In the genomic region with DNA sequence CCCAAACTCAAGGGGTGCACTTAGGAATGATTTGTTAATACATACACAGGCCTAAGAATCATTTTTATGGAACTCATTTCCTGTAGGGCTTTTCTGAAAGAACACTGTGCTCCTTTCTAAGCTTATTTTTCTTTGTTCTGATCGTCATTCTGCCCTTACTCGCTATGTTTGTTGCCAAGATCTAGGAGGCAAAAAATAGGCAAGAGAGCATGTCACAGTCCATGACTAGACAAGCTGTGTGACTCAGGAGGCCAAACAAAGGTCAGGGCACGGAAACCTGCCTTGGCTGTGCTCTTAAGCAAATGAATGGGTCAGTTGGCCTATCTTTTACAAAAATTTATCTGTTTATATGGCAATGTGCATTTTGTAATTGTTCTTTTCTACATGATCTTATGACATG, we compare ENCODE assay signal across 10 cellular contexts. TPM values are rescaled to one million over a fixed set of nuclear protein-coding genes. Genes with fewer than 3 reads are reported as not detected.
DNase-seq lines count a peak whose midpoint lies in the region; ATAC-seq and TF ChIP-seq lines count a peak whose summit lies in the region.
"Had no signal": no experiment of that assay in that cellular context is flagged by ENCODE, and none has a peak within 500 bp of the region (broad histone marks: within the 10 kb centered on the region; RNA-seq: fewer than 3 reads in every experiment).

No MANE protein-coding gene starts in this region.

- H3K4me2 ChIP-seq in BLaER1 treated with 17β-estradiol and CSF1 and Interleukin-3, amounts not matched to agents 10 nM and 100 nM, result peak overlapping the region in 7 of 11 experiments; percentile 4 to 58 (median 26); a peak in 12 of 22 replicates
- H3K4me2 ChIP-seq in parathyroid adenoma (ENCODE audit: low read length), result no peak overlapping the region

- no peaks in the 10 kb centered on the region for H3K27me3 Mint-ChIP-seq in natural killer cell treated with Interleukin-12 subunit alpha and Interleukin-12 subunit beta and Interleukin-15 and Interleukin-18, amount 100 ng/mL, for 72 hours

- no peaks in the 10 kb centered on the region for H4K20me1 ChIP-seq in BLaER1 treated with 17β-estradiol and CSF1 and Interleukin-3, amounts not matched to agents 10 nM and 100 nM

- peak overlapping the region; percentile 22 for H2AFZ ChIP-seq in parathyroid adenoma

- TF ChIP-seq CTCF in fibroblast of pulmonary artery (IDR thresholded peaks at IDR 0.05; ENCODE audit: low read length, missing control alignments) (no peak), parathyroid adenoma (IDR thresholded peaks at IDR 0.05) (no peak)

- no peak overlapping the region for H3K27ac Mint-ChIP-seq in natural killer cell treated with Interleukin-12 subunit alpha and Interleukin-12 subunit beta and Interleukin-15 and Interleukin-18, amount 100 ng/mL, for 72 hours

- DNase-seq in RPMI7951 (ENCODE audit: low read depth), result peak; percentile 79
- DNase-seq in fibroblast of pulmonary artery (ENCODE audit: low read depth), result peak; percentile 94
- DNase-seq in T-helper 2 cell, result no peak
- DNase-seq in cortex of kidney (lab: John Stamatoyannopoulos, UW), result no peak
- no peak for DNase-seq in natural killer cell treated with Interleukin-12 subunit alpha and Interleukin-12 subunit beta and Interleukin-15 and Interleukin-18, amount 100 ng/mL, for 72 hours (ENCODE audit: low spot score)
- DNase-seq in NCI-H1694 treated with DMSO at 0.1 percent for 48 hours (lab: John Stamatoyannopoulos, UW), result no peak
- DNase-seq: activated T-cell treated with anti-CD3 and anti-CD28 coated beads, Interleukin-2, amount 50 U/mL, for 48 hours had no signal

- no peaks in the 10 kb centered on the region for H3K36me3 ChIP-seq in BLaER1 treated with 17β-estradiol and CSF1 and Interleukin-3, amounts not matched to agents 10 nM and 100 nM
- no peaks in the 10 kb centered on the region for H3K36me3 ChIP-seq in parathyroid adenoma (ENCODE audit: control insufficient read depth, insufficient read depth, low read length)
- H3K36me3 ChIP-seq: suprapubic skin had no signal

- peaks cover 8% of the 10 kb centered on the region for H3K36me3 Mint-ChIP-seq in natural killer cell treated with Interleukin-12 subunit alpha and Interleukin-12 subunit beta and Interleukin-15 and Interleukin-18, amount 100 ng/mL, for 72 hours

- H3K4me3 Mint-ChIP-seq in natural killer cell treated with Interleukin-12 subunit alpha and Interleukin-12 subunit beta and Interleukin-15 and Interleukin-18, amount 100 ng/mL, for 72 hours, result no peak overlapping the region

- H3K9ac ChIP-seq in BLaER1 treated with 17β-estradiol and CSF1 and Interleukin-3, amounts not matched to agents 10 nM and 100 nM, result peak overlapping the region in 1 of 11 experiments; percentile 15; a peak in 1 of 22 replicates
- H3K9ac ChIP-seq in parathyroid adenoma, result no peak overlapping the region

- no peaks in the 10 kb centered on the region for H3K27me3 ChIP-seq in BLaER1 treated with 17β-estradiol and CSF1 and Interleukin-3, amounts not matched to agents 10 nM and 100 nM
- no peaks in the 10 kb centered on the region for H3K27me3 ChIP-seq in parathyroid adenoma (ENCODE audit: control insufficient read depth, insufficient read depth, low read length)
- H3K27me3 ChIP-seq: suprapubic skin had no signal

- peaks cover 0 to 21% (median 8%) of the 10 kb centered on the region in 10 experiments; a peak in 10 of 20 replicates for H3K4me1 ChIP-seq in BLaER1 treated with 17β-estradiol and CSF1 and Interleukin-3, amounts not matched to agents 10 nM and 100 nM
- H3K4me1 ChIP-seq in parathyroid adenoma, result no peaks in the 10 kb centered on the region

- peaks cover 10 to 11% of the 10 kb centered on the region in 2 donors for H3K4me1 Mint-ChIP-seq in natural killer cell treated with Interleukin-12 subunit alpha and Interleukin-12 subunit beta and Interleukin-15 and Interleukin-18, amount 100 ng/mL, for 72 hours (ENCODE audit: low read depth in 2 of 2)

- H3K9me3 ChIP-seq in BLaER1 treated with 17β-estradiol and CSF1 and Interleukin-3, amounts not matched to agents 10 nM and 100 nM (replicated peaks in 1 of 11), result peaks cover 11 to 42% (median 19%) of the 10 kb centered on the region in 11 experiments
- no peaks in the 10 kb centered on the region for H3K9me3 ChIP-seq in parathyroid adenoma (ENCODE audit: control insufficient read depth, low read length)
- H3K9me3 ChIP-seq: suprapubic skin had no signal

- ATAC-seq in natural killer cell treated with Interleukin-12 subunit alpha and Interleukin-12 subunit beta and Interleukin-15 and Interleukin-18, amount 100 ng/mL, for 72 hours, result no peak

- H3K79me2 ChIP-seq in parathyroid adenoma, result no peaks in the 10 kb centered on the region

- peaks cover 4% of the 10 kb centered on the region for H3K9me3 Mint-ChIP-seq in natural killer cell treated with Interleukin-12 subunit alpha and Interleukin-12 subunit beta and Interleukin-15 and Interleukin-18, amount 100 ng/mL, for 72 hours

- H3K27ac ChIP-seq in BLaER1 treated with 17β-estradiol and CSF1 and Interleukin-3, amounts not matched to agents 10 nM and 100 nM, result peak overlapping the region in 3 of 11 experiments; percentile 5 to 51 (median 48); a peak in 3 of 22 replicates
- H3K27ac ChIP-seq in parathyroid adenoma, result no peak overlapping the region

- no peak overlapping the region for H3K4me3 ChIP-seq in BLaER1 treated with 17β-estradiol and CSF1 and Interleukin-3, amounts not matched to agents 10 nM and 100 nM
- no peak overlapping the region for H3K4me3 ChIP-seq in fibroblast of pulmonary artery (replicated peaks; ENCODE audit: low read depth, low read length)
- no peak overlapping the region for H3K4me3 ChIP-seq in parathyroid adenoma (ENCODE audit: low read depth, low read length)
- H3K4me3 ChIP-seq: suprapubic skin had no signal

RNA-seq across cellular contexts. Expression of a gene that starts 42.5 kb away (rescaled TPM):
- 59.3 and 69.2 TPM in 2 replicates for total RNA-seq in RPMI7951 (2014; rRNA removed; shearing (Covaris generic))
- total RNA-seq in natural killer cell treated with Interleukin-12 subunit alpha and Interleukin-12 subunit beta and Interleukin-15 and Interleukin-18, amount 100 ng/mL, for 72 hours, result 10 to 100 TPM; 16.8 to 26.1 TPM

Comparison
In these comparisons a context has a peak if more than half of its experiments do, and no peak if none do; other contexts are left out.
1. DNase-seq: peak in RPMI7951 (single experiment) and fibroblast of pulmonary artery (single experiment); none in T-helper 2 cell (0 of 5), cortex of kidney (single experiment), natural killer cell treated with Interleukin-12 subunit alpha and Interleukin-12 subunit beta and Interleukin-15 and Interleukin-18, amount 100 ng/mL, for 72 hours (single experiment) and NCI-H1694 treated with DMSO at 0.1 percent for 48 hours (single experiment).